In genomic region chr2:100699131-100699530, GRCh38 we compare ENCODE assay signal across 32 cellular contexts.
"Had no signal": no experiment of that assay in that cellular context is flagged by ENCODE, and none has a peak within 500 bp of the region (broad histone marks: within the 10 kb centered on the region; RNA-seq: fewer than 3 reads in every experiment).

No MANE protein-coding gene starts in this region.

- H3K36me3 ChIP-seq: brain microvascular endothelial cell, WERI-Rb-1 had no signal

- DNase-seq: activated B cell treated with CpG ODN at 0.5 μM for 24 hours; activated CD4-positive, alpha-beta T cell treated with anti-CD3 and anti-CD28 coated beads for 48 hours; activated CD4-positive, alpha-beta T cell treated with anti-CD3 and anti-CD28 coated beads, Interleukin-2, amount 50 U/mL, for 1 hour; activated CD4-positive, alpha-beta T cell treated with anti-CD3 and anti-CD28 coated beads, Interleukin-2, amount 50 U/mL, for 48 hours; activated CD8-positive, alpha-beta memory T cell treated with anti-CD3 and anti-CD28 coated beads, Interleukin-2, amount 50 U/mL, for 48 hours; activated CD8-positive, alpha-beta T cell treated with anti-CD3 and anti-CD28 coated beads for 36 hours; activated gamma-delta T cell; activated naive CD4-positive, alpha-beta T cell; activated naive CD4-positive, alpha-beta T cell treated with anti-CD3 and anti-CD28 coated beads, Interleukin-2, amount 10 ng/mL, durations not matched to agents 7 days and 5 days; activated naive CD8-positive, alpha-beta T cell treated with anti-CD3 and anti-CD28 coated beads, Interleukin-2, amount 10 ng/mL, durations not matched to agents 7 days and 5 days; activated T-cell treated with anti-CD3 and anti-CD28 coated beads for 4 hours; activated T-cell treated with anti-CD3 and anti-CD28 coated beads, Interleukin-2, amount 50 U/mL, for 24 hours; activated T-cell treated with anti-CD3 and anti-CD28 coated beads, Interleukin-2, amount 50 U/mL, for 72 hours; amniotic stem cell; anterior cingulate cortex; brain microvascular endothelial cell; dorsolateral prefrontal cortex; effector CD4-positive, alpha-beta T cell; effector memory CD8-positive, alpha-beta T cell; foreskin fibroblast; T-helper 1 cell; T-helper 17 cell; T1000; WERI-Rb-1 had no signal

- H3K27ac ChIP-seq: brain microvascular endothelial cell, coronary artery, dorsolateral prefrontal cortex, epithelial cell of prostate, WERI-Rb-1 had no signal

- H3K36me3 Mint-ChIP-seq: activated CD8-positive, alpha-beta memory T cell treated with anti-CD3 and anti-CD28 coated beads, Interleukin-2, amount 10 ng/mL, durations not matched to agents 7 days and 5 days; activated naive CD8-positive, alpha-beta T cell treated with anti-CD3 and anti-CD28 coated beads, Interleukin-2, amount 10 ng/mL, durations not matched to agents 7 days and 5 days had no signal

- H3K27me3 ChIP-seq: brain microvascular endothelial cell, dorsolateral prefrontal cortex had no signal

- H3K4me1 Mint-ChIP-seq: activated B cell treated with CpG ODN at 0.5 μM for 24 hours; activated CD8-positive, alpha-beta memory T cell treated with anti-CD3 and anti-CD28 coated beads, Interleukin-2, amount 10 ng/mL, durations not matched to agents 7 days and 5 days; activated naive CD8-positive, alpha-beta T cell treated with anti-CD3 and anti-CD28 coated beads, Interleukin-2, amount 10 ng/mL, durations not matched to agents 7 days and 5 days had no signal

- H3K27ac Mint-ChIP-seq: activated B cell treated with CpG ODN at 0.5 μM for 24 hours; activated CD8-positive, alpha-beta memory T cell treated with anti-CD3 and anti-CD28 coated beads, Interleukin-2, amount 10 ng/mL, durations not matched to agents 7 days and 5 days; activated CD8-positive, alpha-beta T cell treated with anti-CD3 and anti-CD28 coated beads for 36 hours; activated naive CD4-positive, alpha-beta T cell treated with anti-CD3 and anti-CD28 coated beads, Interleukin-2, amount 10 ng/mL, durations not matched to agents 7 days and 5 days; activated naive CD4-positive, alpha-beta T cell treated with anti-CD3 and anti-CD28 coated beads, Interleukin-2, amount 50 U/mL, for 72 hours; activated naive CD8-positive, alpha-beta T cell treated with anti-CD3 and anti-CD28 coated beads, Interleukin-2, amount 10 ng/mL, durations not matched to agents 7 days and 5 days; activated T-cell treated with anti-CD3 and anti-CD28 coated beads, Interleukin-2, amount 50 U/mL, for 24 hours; activated T-cell treated with anti-CD3 and anti-CD28 coated beads, Interleukin-2, amount 50 U/mL, for 72 hours; dendritic cell treated with granulocyte-macrophage colony-stimulating factor and Interleukin-4, amounts not matched to agents 40 ng/mL and 50 ng/mL, for 4 days; effector memory CD8-positive, alpha-beta T cell; T-helper 17 cell; T-helper 2 cell treated with Interferon-gamma antibody and Interleukin-4, amounts not matched to agents 5 μg/mL and 100 μg/mL, for 36 hours had no signal

- ATAC-seq: activated CD4-positive, CD25-positive, alpha-beta regulatory T cell treated with anti-CD3 and anti-CD28 coated beads, Interleukin-2, amount 50 U/mL, for 24 hours; activated CD8-positive, alpha-beta memory T cell treated with anti-CD3 and anti-CD28 coated beads, Interleukin-2, amount 10 ng/mL, durations not matched to agents 7 days and 5 days; activated CD8-positive, alpha-beta T cell treated with anti-CD3 and anti-CD28 coated beads for 36 hours; activated naive CD4-positive, alpha-beta T cell treated with anti-CD3 and anti-CD28 coated beads, Interleukin-2, amount 50 U/mL, for 72 hours; activated T-cell treated with anti-CD3 and anti-CD28 coated beads, Interleukin-2, amount 50 U/mL, for 72 hours; effector memory CD8-positive, alpha-beta T cell; T-helper 17 cell had no signal

- H3K27me3 Mint-ChIP-seq: activated CD8-positive, alpha-beta memory T cell treated with anti-CD3 and anti-CD28 coated beads, Interleukin-2, amount 10 ng/mL, durations not matched to agents 7 days and 5 days; activated CD8-positive, alpha-beta T cell treated with anti-CD3 and anti-CD28 coated beads for 36 hours; activated naive CD8-positive, alpha-beta T cell treated with anti-CD3 and anti-CD28 coated beads, Interleukin-2, amount 10 ng/mL, durations not matched to agents 7 days and 5 days; activated T-cell treated with anti-CD3 and anti-CD28 coated beads, Interleukin-2, amount 50 U/mL, for 24 hours; central memory CD8-positive, alpha-beta T cell; T-helper 17 cell had no signal

- H3K4me3 ChIP-seq: coronary artery, dorsolateral prefrontal cortex had no signal

- H3K4me3 Mint-ChIP-seq: activated B cell treated with CpG ODN at 0.5 μM for 24 hours; activated CD8-positive, alpha-beta memory T cell treated with anti-CD3 and anti-CD28 coated beads, Interleukin-2, amount 10 ng/mL, durations not matched to agents 7 days and 5 days; activated CD8-positive, alpha-beta T cell treated with anti-CD3 and anti-CD28 coated beads for 36 hours; activated naive CD4-positive, alpha-beta T cell treated with anti-CD3 and anti-CD28 coated beads, Interleukin-2, amount 10 ng/mL, durations not matched to agents 7 days and 5 days; activated naive CD8-positive, alpha-beta T cell treated with anti-CD3 and anti-CD28 coated beads, Interleukin-2, amount 10 ng/mL, durations not matched to agents 7 days and 5 days; activated T-cell treated with anti-CD3 and anti-CD28 coated beads, Interleukin-2, amount 50 U/mL, for 24 hours; activated T-cell treated with anti-CD3 and anti-CD28 coated beads, Interleukin-2, amount 50 U/mL, for 72 hours; central memory CD8-positive, alpha-beta T cell; dendritic cell treated with granulocyte-macrophage colony-stimulating factor and Interleukin-4, amounts not matched to agents 40 ng/mL and 50 ng/mL, for 4 days; effector memory CD8-positive, alpha-beta T cell; T-helper 17 cell; T-helper 2 cell treated with Interferon-gamma antibody and Interleukin-4, amounts not matched to agents 5 μg/mL and 100 μg/mL, for 36 hours had no signal
